16 cellular contexts compared by ENCODE assay signal in genomic region chr6:14567031-14567430, GRCh38.
DNase-seq lines count a peak whose midpoint lies in the region; ATAC-seq and TF ChIP-seq lines count a peak whose summit lies in the region.
"Had no signal": no experiment of that assay in that cellular context is flagged by ENCODE, and none has a peak within 500 bp of the region (broad histone marks: within the 10 kb centered on the region; RNA-seq: fewer than 3 reads in every experiment).

No MANE protein-coding gene starts in this region.

- H3K4me3 ChIP-seq in PC-3 (ENCODE audit: low read length): no peak overlapping the region
- H3K4me3 ChIP-seq: K562 had no signal

- DNase-seq in DMS153 treated with DMSO at 0.1 percent for 48 hours (lab: John Stamatoyannopoulos, UW; ENCODE audit: unreplicated experiment) (peak; percentile 6), DMS153 (lab: John Stamatoyannopoulos, UW) (no peak), NCI-H510A treated with DMSO at 0.1 percent for 48 hours (lab: John Stamatoyannopoulos, UW) (peak; percentile 13), NCI-H510A (lab: John Stamatoyannopoulos, UW) (no peak), PC-3 (peak; percentile 30), renal cortical epithelial cell (ENCODE audit: low read depth) (peak; percentile 53), GM19238 (ENCODE audit: insufficient read length, low spot score) (no peak), T-helper 2 cell (no peak)
- DNase-seq: H7, HFFc6, NCI-H1436 treated with DMSO at 0.1 percent for 48 hours, NCI-H2107, NCI-H226, NCI-H82 had no signal

- no TSS peak for BruUV-seq in PC-3 (replicated peaks; lab: Mats Ljungman, UMichigan)

- no peak overlapping the region for H3K27ac ChIP-seq in PC-3 (ENCODE audit: low read length)
- H3K27ac ChIP-seq: 22Rv1 had no signal

- intact Hi-C loops in PC-3 (cut with micrococcal nuclease): no loop called here

- no peaks in the 10 kb centered on the region for H3K27me3 ChIP-seq in PC-3 (ENCODE audit: low read length)

- no peak overlapping the region for H3K4me2 ChIP-seq in PC-3 (ENCODE audit: low read length)

- H3F3A ChIP-seq in PC-3 (ENCODE audit: low read length, unreplicated experiment): no peaks in the 10 kb centered on the region

- TF ChIP-seq CTCF in PC-3 (conservative IDR thresholded peaks at IDR 0.05; ENCODE audit: low read depth, low read length): no peak

- no peaks in the 10 kb centered on the region for H3K36me3 ChIP-seq in PC-3 (ENCODE audit: low read depth, low read length)

- H4K20me1 ChIP-seq in PC-3 (ENCODE audit: low read length): no peaks in the 10 kb centered on the region

- H2AFZ ChIP-seq in PC-3 (ENCODE audit: low read length): no peak overlapping the region

- H3K79me2 ChIP-seq in PC-3 (ENCODE audit: low read length): no peaks in the 10 kb centered on the region

- H3K9me3 ChIP-seq in PC-3 (ENCODE audit: low read length): no peaks in the 10 kb centered on the region

- no peaks in the 10 kb centered on the region for H3K4me1 ChIP-seq in PC-3 (ENCODE audit: insufficient read depth, low read length)

- CTCF ChIA-PET in PC-3 (lab: Charles Lee): no interaction called here

- H3K9ac ChIP-seq in PC-3 (ENCODE audit: low read length): no peak overlapping the region

- no peak for ATAC-seq in PC-3
- ATAC-seq: K562 had no signal

- no peaks in the 10 kb centered on the region for H3K9me2 ChIP-seq in PC-3 (replicated peaks; ENCODE audit: low read length)

- POLR2A ChIA-PET in PC-3 (lab: Charles Lee; ENCODE audit: unreplicated experiment): no interaction called here

Comparison
In these comparisons a context has a peak if more than half of its experiments do, and no peak if none do; other contexts are left out.
1. DNase-seq: peak in DMS153 treated with DMSO at 0.1 percent for 48 hours (single experiment), NCI-H510A treated with DMSO at 0.1 percent for 48 hours (single experiment), PC-3 (single experiment) and renal cortical epithelial cell (single experiment); none in DMS153 (single experiment), NCI-H510A (single experiment), GM19238 (single experiment) and T-helper 2 cell (0 of 5).